ENCODE assay signal across 22 cellular contexts in genomic region chr3:59886790-59887189, GRCh38.
DNase-seq lines count a peak whose midpoint lies in the region; ATAC-seq lines count a peak whose summit lies in the region.
"Had no signal": no experiment of that assay in that cellular context is flagged by ENCODE, and none has a peak within 500 bp of the region (broad histone marks: within the 10 kb centered on the region; RNA-seq: fewer than 3 reads in every experiment).

No MANE protein-coding gene starts in this region.

- CTCF ChIA-PET in activated naive CD4-positive, alpha-beta T cell treated with anti-CD3 and anti-CD28 coated beads, Interleukin-2, amount 10 ng/mL, durations not matched to agents 7 days and 5 days (lab: Charles Lee) = no interaction called here

- DNase-seq in activated naive CD4-positive, alpha-beta T cell treated with anti-CD3 and anti-CD28 coated beads, Interleukin-2, amount 10 ng/mL, durations not matched to agents 7 days and 5 days = no peak
- DNase-seq in activated naive CD4-positive, alpha-beta T cell (lab: John Stamatoyannopoulos, UW) = no peak
- DNase-seq in astrocyte of the hippocampus (ENCODE audit: low read depth, low spot score) (peak; percentile 69), NCI-H774 (lab: John Stamatoyannopoulos, UW) (no peak), NCI-H226 (no peak)
- no peak for DNase-seq in naive thymus-derived CD8-positive, alpha-beta T cell
- no peak for DNase-seq in activated T-helper 2 cell treated with anti-CD3 and anti-CD28 coated beads, Interferon-gamma antibody, Interleukin-2, Interleukin-4, amounts not matched to agents 10 μg/mL and 5 μg/mL and 100 μg/mL, durations not matched to agents 14 hours and 24 hours and 36 hours (ENCODE audit: low spot score)
- DNase-seq: Calu3; DMS153; DND-41; MV-4-11; NCI-H1105; NCI-H1436 treated with DMSO at 0.1 percent for 48 hours; NCI-H1930; NCI-H2107; NCI-H446; NCI-H524 treated with DMSO at 0.1 percent for 48 hours; NCI-H82; NK-92 treated with Interleukin-12 subunit alpha and Interleukin-12 subunit beta, amount 100 ng/mL, for 24 hours; PC-3 had no signal

- POLR2A ChIA-PET in naive thymus-derived CD8-positive, alpha-beta T cell (lab: Charles Lee) = no interaction called here

- peak overlapping the region; percentile 7 for H3K27ac Mint-ChIP-seq in activated naive CD4-positive, alpha-beta T cell treated with anti-CD3 and anti-CD28 coated beads, Interleukin-2, amount 10 ng/mL, durations not matched to agents 7 days and 5 days
- H3K27ac Mint-ChIP-seq in naive thymus-derived CD8-positive, alpha-beta T cell = peak overlapping the region in 6 of 10 donors; percentile 16 to 89 (median 74)
- H3K27ac Mint-ChIP-seq in activated T-helper 2 cell treated with anti-CD3 and anti-CD28 coated beads, Interferon-gamma antibody, Interleukin-2, Interleukin-4, amounts not matched to agents 10 μg/mL and 5 μg/mL and 100 μg/mL, durations not matched to agents 14 hours and 24 hours and 36 hours = no peak overlapping the region
- H3K27ac Mint-ChIP-seq: B cell, IgD-negative memory B cell had no signal

- no peak for ATAC-seq in naive thymus-derived CD8-positive, alpha-beta T cell
- ATAC-seq: PC-3 had no signal

- H3K36me3 Mint-ChIP-seq in activated naive CD4-positive, alpha-beta T cell treated with anti-CD3 and anti-CD28 coated beads, Interleukin-2, amount 10 ng/mL, durations not matched to agents 7 days and 5 days = peaks cover 71% of the 10 kb centered on the region
- H3K36me3 Mint-ChIP-seq in naive thymus-derived CD8-positive, alpha-beta T cell = peaks cover 0 to 17% (median 3%) of the 10 kb centered on the region in 3 donors
- peaks cover 23% of the 10 kb centered on the region for H3K36me3 Mint-ChIP-seq in activated T-helper 2 cell treated with anti-CD3 and anti-CD28 coated beads, Interferon-gamma antibody, Interleukin-2, Interleukin-4, amounts not matched to agents 10 μg/mL and 5 μg/mL and 100 μg/mL, durations not matched to agents 14 hours and 24 hours and 36 hours (ENCODE audit: low read depth)
- H3K36me3 Mint-ChIP-seq: IgD-negative memory B cell had no signal

- H3K9me3 Mint-ChIP-seq in activated naive CD4-positive, alpha-beta T cell treated with anti-CD3 and anti-CD28 coated beads, Interleukin-2, amount 10 ng/mL, durations not matched to agents 7 days and 5 days = peaks cover 11% of the 10 kb centered on the region
- H3K9me3 Mint-ChIP-seq in naive thymus-derived CD8-positive, alpha-beta T cell = peaks cover 0 to 6% (median 0%) of the 10 kb centered on the region in 9 donors
- no peaks in the 10 kb centered on the region for H3K9me3 Mint-ChIP-seq in activated T-helper 2 cell treated with anti-CD3 and anti-CD28 coated beads, Interferon-gamma antibody, Interleukin-2, Interleukin-4, amounts not matched to agents 10 μg/mL and 5 μg/mL and 100 μg/mL, durations not matched to agents 14 hours and 24 hours and 36 hours

- no peaks in the 10 kb centered on the region for H3K27me3 Mint-ChIP-seq in activated naive CD4-positive, alpha-beta T cell treated with anti-CD3 and anti-CD28 coated beads, Interleukin-2, amount 10 ng/mL, durations not matched to agents 7 days and 5 days
- no peaks in the 10 kb centered on the region for H3K27me3 Mint-ChIP-seq in naive thymus-derived CD8-positive, alpha-beta T cell
- no peaks in the 10 kb centered on the region for H3K27me3 Mint-ChIP-seq in activated T-helper 2 cell treated with anti-CD3 and anti-CD28 coated beads, Interferon-gamma antibody, Interleukin-2, Interleukin-4, amounts not matched to agents 10 μg/mL and 5 μg/mL and 100 μg/mL, durations not matched to agents 14 hours and 24 hours and 36 hours (ENCODE audit: low read depth)
- H3K27me3 Mint-ChIP-seq: B cell had no signal

- no peak overlapping the region for H3K4me3 Mint-ChIP-seq in activated naive CD4-positive, alpha-beta T cell treated with anti-CD3 and anti-CD28 coated beads, Interleukin-2, amount 10 ng/mL, durations not matched to agents 7 days and 5 days
- H3K4me3 Mint-ChIP-seq in naive thymus-derived CD8-positive, alpha-beta T cell = peak overlapping the region in 1 of 10 donors; percentile 65
- H3K4me3 Mint-ChIP-seq in activated T-helper 2 cell treated with anti-CD3 and anti-CD28 coated beads, Interferon-gamma antibody, Interleukin-2, Interleukin-4, amounts not matched to agents 10 μg/mL and 5 μg/mL and 100 μg/mL, durations not matched to agents 14 hours and 24 hours and 36 hours (ENCODE audit: low read depth) = no peak overlapping the region
- H3K4me3 Mint-ChIP-seq: B cell, IgD-negative memory B cell had no signal

- H3K4me1 Mint-ChIP-seq in activated naive CD4-positive, alpha-beta T cell treated with anti-CD3 and anti-CD28 coated beads, Interleukin-2, amount 10 ng/mL, durations not matched to agents 7 days and 5 days = peaks cover 33% of the 10 kb centered on the region
- H3K4me1 Mint-ChIP-seq in naive thymus-derived CD8-positive, alpha-beta T cell = peaks cover 24 to 41% (median 40%) of the 10 kb centered on the region in 4 donors
- peaks cover 23% of the 10 kb centered on the region for H3K4me1 Mint-ChIP-seq in activated T-helper 2 cell treated with anti-CD3 and anti-CD28 coated beads, Interferon-gamma antibody, Interleukin-2, Interleukin-4, amounts not matched to agents 10 μg/mL and 5 μg/mL and 100 μg/mL, durations not matched to agents 14 hours and 24 hours and 36 hours (ENCODE audit: low read depth)

- intact Hi-C loops in activated T-helper 2 cell treated with anti-CD3 and anti-CD28 coated beads, Interferon-gamma antibody, Interleukin-2, Interleukin-4, amounts not matched to agents 10 μg/mL and 5 μg/mL and 100 μg/mL, durations not matched to agents 14 hours and 24 hours and 36 hours (cut with micrococcal nuclease) = no loop called here
